1 cellular context compared by ENCODE assay signal in genomic region chr14:23569443-23570151, GRCh38.
A peak's percentile ranks its signal among the peaks of the same experiment; 100 is the strongest.
TF ChIP-seq lines count a peak whose summit lies in the region.

No MANE protein-coding gene starts in this region.

TF ChIP-seq in H1, 55 proteins besides CTCF, POLR2A, EP300 and RAD21:
- TF ChIP-seq RXRA (IDR thresholded peaks at IDR 0.05; ENCODE audit: insufficient read depth, low read depth, low read length): no peak
- TF ChIP-seq BCL11A (IDR thresholded peaks at IDR 0.05; ENCODE audit: low read depth in 2 of 2, low read length in 2 of 2): no peak
- TF ChIP-seq HDAC2 (IDR thresholded peaks at IDR 0.05; ENCODE audit: borderline replicate concordance in 1 of 2, low read depth in 2 of 2, low read length in 2 of 2): 0 out of 4 replicates have a peak, but pooled peaks of 1 of the 2 experiments have one; percentile 36
- TF ChIP-seq RBBP5 (IDR thresholded peaks at IDR 0.05; ENCODE audit: borderline replicate concordance, low read depth, low read length): no peak
- TF ChIP-seq TAF1 (IDR thresholded peaks at IDR 0.05; ENCODE audit: low read depth, low read length): no peak
- no peak for TF ChIP-seq SRF (IDR thresholded peaks at IDR 0.05; ENCODE audit: low read depth, low read length)
